ENCODE assay signal across 29 cellular contexts in the genomic region with DNA sequence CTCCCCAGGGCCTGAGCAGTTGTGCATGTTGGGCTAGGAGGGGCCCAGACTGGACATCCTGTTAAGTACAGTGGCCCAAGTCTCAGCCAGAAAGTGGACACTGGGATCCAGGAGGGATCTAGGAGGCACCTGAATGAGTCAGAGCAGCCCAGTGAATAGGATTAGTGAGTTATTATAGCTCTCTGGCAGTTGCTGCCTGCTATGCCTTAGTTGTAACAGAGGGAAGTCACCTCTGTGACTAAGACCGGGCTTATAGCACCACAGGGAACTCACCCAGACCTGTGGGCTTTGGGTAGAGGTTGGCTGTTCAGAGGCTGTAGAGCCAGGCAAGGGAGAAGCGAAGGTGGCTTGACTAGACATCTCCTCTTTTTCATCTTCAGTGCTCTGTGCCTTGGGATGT. TPM values are rescaled to one million over a fixed set of nuclear protein-coding genes. Genes with fewer than 3 reads are reported as not detected.
"Had no signal": no experiment of that assay in that cellular context is flagged by ENCODE, and none has a peak within 500 bp of the region (broad histone marks: within the 10 kb centered on the region; RNA-seq: fewer than 3 reads in every experiment).

No MANE protein-coding gene starts in this region.

- H3K27me3 ChIP-seq: body of pancreas, esophagus muscularis mucosa, gastroesophageal sphincter, ovary, stomach had no signal

- H3K36me3 ChIP-seq: neutrophil, ovary had no signal

- H3K4me3 ChIP-seq: body of pancreas, esophagus muscularis mucosa, gastroesophageal sphincter, ovary, prostate gland, skin epidermis, stomach had no signal

- DNase-seq: activated CD4-positive, alpha-beta T cell treated with anti-CD3 and anti-CD28 coated beads, Interleukin-2, amount 10 ng/mL, durations not matched to agents 7 days and 5 days; activated CD4-positive, CD25-positive, alpha-beta regulatory T cell treated with anti-CD3 and anti-CD28 coated beads, Interleukin-2, amount 50 U/mL, for 72 hours; activated CD8-positive, alpha-beta memory T cell treated with anti-CD3 and anti-CD28 coated beads, Interleukin-2, amount 10 ng/mL, durations not matched to agents 7 days and 5 days; activated CD8-positive, alpha-beta T cell treated with anti-CD3 and anti-CD28 coated beads for 36 hours; activated effector memory CD4-positive, alpha-beta T cell treated with anti-CD3 and anti-CD28 coated beads, Interleukin-2, amount 50 U/mL, for 16 hours; activated naive CD4-positive, alpha-beta T cell treated with anti-CD3 and anti-CD28 coated beads, Interleukin-2, amount 10 ng/mL, durations not matched to agents 7 days and 5 days; activated naive CD8-positive, alpha-beta T cell treated with anti-CD3 and anti-CD28 coated beads, Interleukin-2, amount 50 U/mL, for 24 hours; activated T-cell treated with anti-CD3 and anti-CD28 coated beads for 4 hours; anterior cingulate cortex; body of pancreas; caudate nucleus; effector CD4-positive, alpha-beta T cell; head of caudate nucleus; hypothalamus; left cardiac atrium; mesenchymal stem cell; ovary; stimulated activated CD4-positive, alpha-beta T cell treated with anti-CD3 and anti-CD28 coated beads, Interleukin-2, amount 100 ng/mL, for 24 hours; stomach; trophoblast cell had no signal

- ATAC-seq: activated CD8-positive, alpha-beta memory T cell treated with anti-CD3 and anti-CD28 coated beads, Interleukin-2, amount 10 ng/mL, durations not matched to agents 7 days and 5 days; activated CD8-positive, alpha-beta T cell treated with anti-CD3 and anti-CD28 coated beads for 36 hours; body of pancreas; gastroesophageal sphincter; left cardiac atrium; right cardiac atrium; stimulated activated memory B cell treated with anti-CD40 and anti-IgM and Interleukin-4, amounts not matched to agents 10 μg/mL and 1 μg/mL and 100 μg/mL, for 72 hours had no signal

- FAIRE-seq: endometrium had no signal

RNA-seq across cellular contexts. Expression of gene EPB41L1, which starts 42.7 kb away (rescaled TPM):
- total RNA-seq: T-helper 2 cell treated with Interferon-gamma antibody and Interleukin-4, amounts not matched to agents 100 ng/mL and 5 ng/mL, for 36 hours had no signal
